ENCODE assay signal across 14 cellular contexts in genomic region chr17:57354669-57355068, GRCh38.
A peak's percentile ranks its signal among the peaks of the same experiment; 100 is the strongest.
DNase-seq lines count a peak whose midpoint lies in the region; ATAC-seq and TF ChIP-seq lines count a peak whose summit lies in the region.
"Had no signal": no experiment of that assay in that cellular context is flagged by ENCODE, and none has a peak within 500 bp of the region (broad histone marks: within the 10 kb centered on the region; RNA-seq: fewer than 3 reads in every experiment).

No MANE protein-coding gene starts in this region.

- H3K79me1 ChIP-seq in mesendoderm (ENCODE audit: low read length) = peaks cover 9% of the 10 kb centered on the region

- H3K4me2 ChIP-seq in Karpas-422 (ENCODE audit: low read depth, low read length, poor library complexity, severe bottlenecking) = peak overlapping the region; percentile 85
- no peak overlapping the region for H3K4me2 ChIP-seq in mesendoderm (ENCODE audit: low read length)
- H3K4me2 ChIP-seq: smooth muscle cell had no signal

- H2BK15ac ChIP-seq in mesendoderm (replicated peaks; ENCODE audit: low read depth) = no peak overlapping the region

- peaks cover 23% of the 10 kb centered on the region for H3K36me3 Mint-ChIP-seq in activated naive CD8-positive, alpha-beta T cell
- H3K36me3 Mint-ChIP-seq in activated naive CD8-positive, alpha-beta T cell treated with anti-CD3 and anti-CD28 coated beads, Interleukin-2, amount 50 U/mL, for 24 hours (ENCODE audit: low read depth) = peaks cover 14% of the 10 kb centered on the region
- peaks cover 42% of the 10 kb centered on the region for H3K36me3 Mint-ChIP-seq in brain
- H3K36me3 Mint-ChIP-seq in stimulated activated naive B cell treated with anti-CD40 and anti-IgM and Interleukin-4, amounts not matched to agents 10 μg/mL and 1 μg/mL and 100 μg/mL, for 72 hours = peaks cover 26 to 32% of the 10 kb centered on the region in 2 donors

- H3K36me3 ChIP-seq in Karpas-422 (ENCODE audit: insufficient read depth, low read length) (peaks cover 4% of the 10 kb centered on the region; the same call in 1 of the 2 replicates), mucosa of descending colon (ENCODE audit: low read depth) (no peaks in the 10 kb centered on the region), mesendoderm (ENCODE audit: control insufficient read depth, insufficient read depth, low read length) (no peaks in the 10 kb centered on the region)

- no peak overlapping the region for H3K18ac ChIP-seq in mesendoderm (ENCODE audit: low read length)

- no peak overlapping the region for H3K56ac ChIP-seq in mesendoderm (ENCODE audit: low read length)

- H4K8ac ChIP-seq in mesendoderm (ENCODE audit: low read depth, low read length) = no peak overlapping the region

- no peaks in the 10 kb centered on the region for H3K9me2 ChIP-seq in Karpas-422 (replicated peaks; ENCODE audit: insufficient read depth, low read length)

- no peak overlapping the region for H3K23ac ChIP-seq in mesendoderm (ENCODE audit: low read length)

- H2AK5ac ChIP-seq in mesendoderm (ENCODE audit: low read length) = no peak overlapping the region

- H3K9ac ChIP-seq in Karpas-422 (ENCODE audit: low read length) = peak overlapping the region; percentile 89
- no peak overlapping the region for H3K9ac ChIP-seq in mesendoderm (ENCODE audit: low read length)

- H3K9me3 ChIP-seq in Karpas-422 (ENCODE audit: low read length) (no peaks in the 10 kb centered on the region), mucosa of descending colon (no peaks in the 10 kb centered on the region)

- H4K20me1 ChIP-seq in Karpas-422 (ENCODE audit: insufficient read depth, low read depth, low read length) = no peaks in the 10 kb centered on the region

- H2BK120ac ChIP-seq in mesendoderm (ENCODE audit: low read depth, low read length) = no peak overlapping the region

- WGBS in mesendoderm (ENCODE audit: extremely low coverage, insufficient coverage, low lambda C conversion rate) = no CpG with 5 or more reads among the region's 2 CpGs

- intact Hi-C loops in mucosa of descending colon (cut with DNase I, micrococcal nuclease) = no loop called here

- H3K27me3 Mint-ChIP-seq in activated naive CD8-positive, alpha-beta T cell = no peaks in the 10 kb centered on the region
- no peaks in the 10 kb centered on the region for H3K27me3 Mint-ChIP-seq in activated naive CD8-positive, alpha-beta T cell treated with anti-CD3 and anti-CD28 coated beads, Interleukin-2, amount 50 U/mL, for 24 hours
- H3K27me3 Mint-ChIP-seq in brain = no peaks in the 10 kb centered on the region
- no peaks in the 10 kb centered on the region for H3K27me3 Mint-ChIP-seq in stimulated activated naive B cell treated with anti-CD40 and anti-IgM and Interleukin-4, amounts not matched to agents 10 μg/mL and 1 μg/mL and 100 μg/mL, for 72 hours
- H3K27me3 Mint-ChIP-seq: stimulated activated naive CD8-positive, alpha-beta T cell treated with anti-CD3 and anti-CD28 coated beads, Interleukin-15, Interleukin-2, amounts not matched to agents 100 ng/mL and 50 ng/mL, for 24 hours; T-helper 17 cell had no signal

- no peak overlapping the region for H2BK5ac ChIP-seq in mesendoderm (ENCODE audit: low read length)

- H3K9me3 Mint-ChIP-seq in activated naive CD8-positive, alpha-beta T cell (ENCODE audit: low read depth) = no peaks in the 10 kb centered on the region
- no peaks in the 10 kb centered on the region for H3K9me3 Mint-ChIP-seq in activated naive CD8-positive, alpha-beta T cell treated with anti-CD3 and anti-CD28 coated beads, Interleukin-2, amount 50 U/mL, for 24 hours
- no peaks in the 10 kb centered on the region for H3K9me3 Mint-ChIP-seq in brain
- no peaks in the 10 kb centered on the region for H3K9me3 Mint-ChIP-seq in stimulated activated naive B cell treated with anti-CD40 and anti-IgM and Interleukin-4, amounts not matched to agents 10 μg/mL and 1 μg/mL and 100 μg/mL, for 72 hours
- H3K9me3 Mint-ChIP-seq: stimulated activated naive CD8-positive, alpha-beta T cell treated with anti-CD3 and anti-CD28 coated beads, Interleukin-15, Interleukin-2, amounts not matched to agents 100 ng/mL and 50 ng/mL, for 24 hours had no signal

- peak overlapping the region; percentile 99 for H3K27ac ChIP-seq in Karpas-422 (ENCODE audit: low read length)
- no peak overlapping the region for H3K27ac ChIP-seq in mesendoderm (ENCODE audit: low read depth, low read length)

- peaks cover 74% of the 10 kb centered on the region for H3K79me2 ChIP-seq in Karpas-422 (ENCODE audit: low read length)
- no peaks in the 10 kb centered on the region for H3K79me2 ChIP-seq in mesendoderm (ENCODE audit: control insufficient read depth, insufficient read depth, low read length)

- no peak for DNase-seq in activated naive CD8-positive, alpha-beta T cell treated with anti-CD3 and anti-CD28 coated beads, Interleukin-2, amount 50 U/mL, for 24 hours
- DNase-seq in Karpas-422 (peak; percentile 50), mucosa of descending colon (no peak), mesendoderm (no peak), omental fat pad (ENCODE audit: low spot score) (no peak)
- no peak for DNase-seq in stimulated activated naive B cell treated with anti-CD40 and anti-IgM and Interleukin-4, amounts not matched to agents 10 μg/mL and 1 μg/mL and 100 μg/mL, for 72 hours
- DNase-seq: left colon, NCI-H1048, T-helper 17 cell had no signal

- H3K4me3 ChIP-seq in Karpas-422 (ENCODE audit: low read length) (peak overlapping the region; percentile 63; the same call in 1 of the 2 replicates), mucosa of descending colon (no peak overlapping the region), mesendoderm (ENCODE audit: low read length) (no peak overlapping the region)
- H3K4me3 ChIP-seq: smooth muscle cell had no signal

- ATAC-seq in activated naive CD8-positive, alpha-beta T cell treated with anti-CD3 and anti-CD28 coated beads, Interleukin-2, amount 50 U/mL, for 24 hours = no peak
- no peak for ATAC-seq in stimulated activated naive B cell treated with anti-CD40 and anti-IgM and Interleukin-4, amounts not matched to agents 10 μg/mL and 1 μg/mL and 100 μg/mL, for 72 hours (replicated peaks)
- ATAC-seq in mucosa of descending colon = no peak
- ATAC-seq in omental fat pad (ENCODE audit: low FRiP score) = no peak
- ATAC-seq: HepG2, left colon, T-helper 17 cell had no signal

- H3K4me1 ChIP-seq in Karpas-422 (ENCODE audit: low read length) = peaks cover 79% of the 10 kb centered on the region
- H3K4me1 ChIP-seq in mucosa of descending colon (ENCODE audit: low read depth) = no peaks in the 10 kb centered on the region
- peaks cover 4% of the 10 kb centered on the region for H3K4me1 ChIP-seq in mesendoderm (ENCODE audit: control insufficient read depth, low read depth, low read length)

- no peak overlapping the region for H4K5ac ChIP-seq in mesendoderm (ENCODE audit: low read length)

- H3K27ac Mint-ChIP-seq in activated naive CD8-positive, alpha-beta T cell = peak overlapping the region; percentile 25
- no peak overlapping the region for H3K27ac Mint-ChIP-seq in activated naive CD8-positive, alpha-beta T cell treated with anti-CD3 and anti-CD28 coated beads, Interleukin-2, amount 50 U/mL, for 24 hours
- H3K27ac Mint-ChIP-seq in brain = peak overlapping the region in 4 of 5 experiments; percentile 40 to 95 (median 74)
- peak overlapping the region; percentile 6 for H3K27ac Mint-ChIP-seq in stimulated activated naive B cell treated with anti-CD40 and anti-IgM and Interleukin-4, amounts not matched to agents 10 μg/mL and 1 μg/mL and 100 μg/mL, for 72 hours
- H3K27ac Mint-ChIP-seq: stimulated activated naive CD8-positive, alpha-beta T cell treated with anti-CD3 and anti-CD28 coated beads, Interleukin-15, Interleukin-2, amounts not matched to agents 100 ng/mL and 50 ng/mL, for 24 hours had no signal

- H3K27me3 ChIP-seq in Karpas-422 (ENCODE audit: low read length) = no peaks in the 10 kb centered on the region
- H3K27me3 ChIP-seq in mesendoderm (ENCODE audit: insufficient read depth, low read length, poor library complexity) = no peaks in the 10 kb centered on the region

- no peak overlapping the region for H3K4ac ChIP-seq in mesendoderm (ENCODE audit: low read depth, low read length)

- peaks cover 75% of the 10 kb centered on the region for H3K4me1 Mint-ChIP-seq in activated naive CD8-positive, alpha-beta T cell (ENCODE audit: low read depth)
- H3K4me1 Mint-ChIP-seq in activated naive CD8-positive, alpha-beta T cell treated with anti-CD3 and anti-CD28 coated beads, Interleukin-2, amount 50 U/mL, for 24 hours = peaks cover 62% of the 10 kb centered on the region
- H3K4me1 Mint-ChIP-seq in brain = peaks cover 66% of the 10 kb centered on the region
- H3K4me1 Mint-ChIP-seq in stimulated activated naive B cell treated with anti-CD40 and anti-IgM and Interleukin-4, amounts not matched to agents 10 μg/mL and 1 μg/mL and 100 μg/mL, for 72 hours = peaks cover 46 to 61% of the 10 kb centered on the region in 2 donors

- peak overlapping the region; percentile 28 for H3K4me3 Mint-ChIP-seq in activated naive CD8-positive, alpha-beta T cell
- no peak overlapping the region for H3K4me3 Mint-ChIP-seq in activated naive CD8-positive, alpha-beta T cell treated with anti-CD3 and anti-CD28 coated beads, Interleukin-2, amount 50 U/mL, for 24 hours
- H3K4me3 Mint-ChIP-seq in brain = no peak overlapping the region
- no peak overlapping the region for H3K4me3 Mint-ChIP-seq in stimulated activated naive B cell treated with anti-CD40 and anti-IgM and Interleukin-4, amounts not matched to agents 10 μg/mL and 1 μg/mL and 100 μg/mL, for 72 hours
- H3K4me3 Mint-ChIP-seq: stimulated activated naive CD8-positive, alpha-beta T cell treated with anti-CD3 and anti-CD28 coated beads, Interleukin-15, Interleukin-2, amounts not matched to agents 100 ng/mL and 50 ng/mL, for 24 hours; T-helper 17 cell had no signal

- TF ChIP-seq CTCF in brain (conservative IDR thresholded peaks at IDR 0.05) (no peak), mucosa of descending colon (IDR thresholded peaks at IDR 0.05) (no peak), omental fat pad (IDR thresholded peaks at IDR 0.05) (no peak)

- no peak overlapping the region for H2AFZ ChIP-seq in Karpas-422 (ENCODE audit: low read length)
